In the genomic region with DNA sequence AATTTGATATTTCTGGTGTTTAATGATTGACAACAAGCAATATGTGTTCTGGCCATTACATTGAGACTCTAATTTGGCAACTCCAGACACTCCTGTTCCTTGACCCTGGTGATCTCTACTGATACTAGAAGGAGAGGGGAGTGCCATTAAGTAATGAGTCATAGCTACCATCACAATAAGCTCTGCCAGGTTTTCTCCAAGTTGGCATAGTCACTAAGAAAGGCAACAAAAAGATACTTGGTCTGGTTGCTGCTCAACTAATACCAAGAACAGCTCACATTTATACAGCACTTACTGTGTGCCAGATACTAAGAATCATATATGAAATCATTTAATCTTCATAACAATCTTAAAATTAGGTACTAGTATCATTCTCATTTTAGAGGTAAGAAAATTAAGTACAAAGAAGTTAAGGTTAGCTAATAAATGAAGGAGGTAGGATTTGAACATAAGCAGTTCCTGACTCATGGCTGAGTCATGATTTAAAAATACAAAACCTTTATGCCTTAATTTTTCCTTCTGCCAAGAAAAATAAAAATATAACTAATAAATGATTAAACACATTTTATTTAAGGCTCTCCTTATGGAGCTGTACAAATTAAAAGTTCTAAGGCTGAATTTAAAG, we compare ENCODE assay signal across 1 cellular context.
TF ChIP-seq lines count a peak whose summit lies in the region.

No MANE protein-coding gene starts in this region.

TF ChIP-seq in HCT116, 20 proteins besides CTCF, POLR2A, EP300 and RAD21 (continued from another document):
- TF ChIP-seq, protein P1, sequence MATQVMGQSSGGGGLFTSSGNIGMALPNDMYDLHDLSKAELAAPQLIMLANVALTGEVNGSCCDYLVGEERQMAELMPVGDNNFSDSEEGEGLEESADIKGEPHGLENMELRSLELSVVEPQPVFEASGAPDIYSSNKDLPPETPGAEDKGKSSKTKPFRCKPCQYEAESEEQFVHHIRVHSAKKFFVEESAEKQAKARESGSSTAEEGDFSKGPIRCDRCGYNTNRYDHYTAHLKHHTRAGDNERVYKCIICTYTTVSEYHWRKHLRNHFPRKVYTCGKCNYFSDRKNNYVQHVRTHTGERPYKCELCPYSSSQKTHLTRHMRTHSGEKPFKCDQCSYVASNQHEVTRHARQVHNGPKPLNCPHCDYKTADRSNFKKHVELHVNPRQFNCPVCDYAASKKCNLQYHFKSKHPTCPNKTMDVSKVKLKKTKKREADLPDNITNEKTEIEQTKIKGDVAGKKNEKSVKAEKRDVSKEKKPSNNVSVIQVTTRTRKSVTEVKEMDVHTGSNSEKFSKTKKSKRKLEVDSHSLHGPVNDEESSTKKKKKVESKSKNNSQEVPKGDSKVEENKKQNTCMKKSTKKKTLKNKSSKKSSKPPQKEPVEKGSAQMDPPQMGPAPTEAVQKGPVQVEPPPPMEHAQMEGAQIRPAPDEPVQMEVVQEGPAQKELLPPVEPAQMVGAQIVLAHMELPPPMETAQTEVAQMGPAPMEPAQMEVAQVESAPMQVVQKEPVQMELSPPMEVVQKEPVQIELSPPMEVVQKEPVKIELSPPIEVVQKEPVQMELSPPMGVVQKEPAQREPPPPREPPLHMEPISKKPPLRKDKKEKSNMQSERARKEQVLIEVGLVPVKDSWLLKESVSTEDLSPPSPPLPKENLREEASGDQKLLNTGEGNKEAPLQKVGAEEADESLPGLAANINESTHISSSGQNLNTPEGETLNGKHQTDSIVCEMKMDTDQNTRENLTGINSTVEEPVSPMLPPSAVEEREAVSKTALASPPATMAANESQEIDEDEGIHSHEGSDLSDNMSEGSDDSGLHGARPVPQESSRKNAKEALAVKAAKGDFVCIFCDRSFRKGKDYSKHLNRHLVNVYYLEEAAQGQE (IDR thresholded peaks at IDR 0.05; ENCODE audit: low read depth): no peak
- TF ChIP-seq CBX3 (IDR thresholded peaks at IDR 0.05; ENCODE audit: low read depth): peak; percentile 93
- no peak for TF ChIP-seq EZH2phosphoT487 (IDR thresholded peaks at IDR 0.05; ENCODE audit: borderline replicate concordance)
- peak; percentile 87 for TF ChIP-seq JUND (IDR thresholded peaks at IDR 0.05)
- TF ChIP-seq TCF7L2 (IDR thresholded peaks at IDR 0.05; ENCODE audit: borderline replicate concordance, extremely low read depth, insufficient read depth, insufficient read length): no peak
- no peak for TF ChIP-seq ZNF274 (IDR thresholded peaks at IDR 0.05; ENCODE audit: low read depth, low read length)
- no peak for TF ChIP-seq EGR1 (IDR thresholded peaks at IDR 0.05; ENCODE audit: low read depth)
- peak; percentile 69 for TF ChIP-seq CEBPB (IDR thresholded peaks at IDR 0.05; ENCODE audit: low read depth)
- no peak for TF ChIP-seq YY1 (IDR thresholded peaks at IDR 0.05; ENCODE audit: extremely low read depth, insufficient replicate concordance, low read depth, low read length)
- peak; percentile 56; the same call in 1 of the 2 replicates for TF ChIP-seq SRF (IDR thresholded peaks at IDR 0.05; ENCODE audit: low read depth)
- TF ChIP-seq ZFX (IDR thresholded peaks at IDR 0.05): no peak
